ENCODE assay signal across 17 cellular contexts in genomic region chr11:126231725-126232459, GRCh38. TPM values are rescaled to one million over a fixed set of nuclear protein-coding genes. Genes with fewer than 3 reads are reported as not detected.
DNase-seq lines count a peak whose midpoint lies in the region; ATAC-seq, FAIRE-seq and TF ChIP-seq lines count a peak whose summit lies in the region.
"Had no signal": no experiment of that assay in that cellular context is flagged by ENCODE, and none has a peak within 500 bp of the region (broad histone marks: within the 10 kb centered on the region; RNA-seq: fewer than 3 reads in every experiment).

No MANE protein-coding gene starts in this region.

- intact Hi-C loops in Right ventricle myocardium superior (cut with DNase I) = no loop called here
- intact Hi-C loops in kidney (cut with DNase I) = no loop called here
- intact Hi-C loops in upper lobe of right lung (cut with DNase I) = no loop called here

- peaks cover 0 to 6% of the 10 kb centered on the region in 2 donors for H3K4me1 ChIP-seq in right atrium auricular region
- no peaks in the 10 kb centered on the region for H3K4me1 ChIP-seq in astrocyte (ENCODE audit: insufficient read depth, low read length)
- peaks cover 3 to 12% of the 10 kb centered on the region in 2 donors for H3K4me1 ChIP-seq in kidney (ENCODE audit: control insufficient read depth in 1 of 2, insufficient read depth in 1 of 2, low read depth in 1 of 2, low read length in 2 of 2)
- no peaks in the 10 kb centered on the region for H3K4me1 ChIP-seq in upper lobe of right lung

- no peak overlapping the region for H3K9ac ChIP-seq in astrocyte (ENCODE audit: low read length)
- no peak overlapping the region for H3K9ac ChIP-seq in kidney (ENCODE audit: low read length in 2 of 2)

- H3K4me3 ChIP-seq in right atrium auricular region (no peak overlapping the region), astrocyte (ENCODE audit: insufficient read depth, low read depth, low read length) (no peak overlapping the region), kidney (ENCODE audit: low read length in 2 of 2) (no peak overlapping the region), upper lobe of right lung (no peak overlapping the region)
- H3K4me3 ChIP-seq: SJCRH30 had no signal

- no peak overlapping the region for H3K4me2 ChIP-seq in astrocyte (ENCODE audit: low read length)

- H3K9me3 ChIP-seq in right atrium auricular region = no peaks in the 10 kb centered on the region
- H3K9me3 ChIP-seq in astrocyte (ENCODE audit: insufficient read depth, low read depth, low read length) = no peaks in the 10 kb centered on the region
- H3K9me3 ChIP-seq in kidney (ENCODE audit: control insufficient read depth in 1 of 2, low read length in 2 of 2) = no peaks in the 10 kb centered on the region
- H3K9me3 ChIP-seq in upper lobe of right lung = no peaks in the 10 kb centered on the region
- H3K9me3 ChIP-seq: SJCRH30 had no signal

- H3K4me1 Mint-ChIP-seq in astrocyte (ENCODE audit: low read depth, unreplicated experiment) = peaks cover 5% of the 10 kb centered on the region
- H3K4me1 Mint-ChIP-seq: H9 had no signal

- no peak overlapping the region for H3K27ac Mint-ChIP-seq in astrocyte (ENCODE audit: unreplicated experiment)
- H3K27ac Mint-ChIP-seq: activated naive CD8-positive, alpha-beta T cell treated with anti-CD3 and anti-CD28 coated beads for 36 hours; dendritic cell treated with granulocyte-macrophage colony-stimulating factor and Interleukin-4, amounts not matched to agents 40 ng/mL and 50 ng/mL, for 4 days; H9 had no signal

- peaks cover 12% of the 10 kb centered on the region for H3K79me2 ChIP-seq in astrocyte (ENCODE audit: insufficient read depth, low read length)

- H4K20me1 ChIP-seq in astrocyte (ENCODE audit: insufficient read depth, low read length) = peaks cover 30% of the 10 kb centered on the region

- no peaks in the 10 kb centered on the region for H3K9me3 Mint-ChIP-seq in astrocyte (ENCODE audit: unreplicated experiment)
- H3K9me3 Mint-ChIP-seq: activated naive CD8-positive, alpha-beta T cell treated with anti-CD3 and anti-CD28 coated beads for 36 hours; dendritic cell treated with granulocyte-macrophage colony-stimulating factor and Interleukin-4, amounts not matched to agents 40 ng/mL and 50 ng/mL, for 4 days had no signal

- no peak overlapping the region for H2AFZ ChIP-seq in astrocyte (ENCODE audit: low read depth, low read length)

- DNase-seq in Right ventricle myocardium superior = no peak
- DNase-seq in right atrium auricular region (ENCODE audit: low spot score) = no peak
- peak; percentile 48 for DNase-seq in astrocyte (ENCODE audit: low read depth)
- DNase-seq in kidney = no peak
- no peak for DNase-seq in upper lobe of right lung
- no peak for DNase-seq in NCI-H2227 (lab: John Stamatoyannopoulos, UW; ENCODE audit: unreplicated experiment)
- DNase-seq in iPS-NIHi7 (ENCODE audit: extremely low spot score) = no peak
- DNase-seq in GOT3 (lab: John Stamatoyannopoulos, UW) = no peak
- DNase-seq: activated CD8-positive, alpha-beta memory T cell treated with anti-CD3 and anti-CD28 coated beads, Interleukin-2, amount 50 U/mL, for 48 hours; activated naive CD8-positive, alpha-beta T cell treated with anti-CD3 and anti-CD28 coated beads for 36 hours; H9; mammary epithelial cell; NCI-H774; occipital lobe; stimulated activated CD8-positive, alpha-beta memory T cell treated with anti-CD3 and anti-CD28 coated beads, Interleukin-4, amount 100 ng/mL, for 48 hours had no signal

- peak; percentile 58 for ATAC-seq in Right ventricle myocardium superior (ENCODE audit: poor library complexity)
- ATAC-seq in upper lobe of right lung = peak; percentile 86

- H3K36me3 ChIP-seq in right atrium auricular region = peaks cover 18% of the 10 kb centered on the region
- no peaks in the 10 kb centered on the region for H3K36me3 ChIP-seq in astrocyte (ENCODE audit: insufficient read depth, low read length)
- H3K36me3 ChIP-seq in kidney (ENCODE audit: control insufficient read depth in 1 of 2, insufficient read depth in 2 of 2, low read length in 2 of 2) = peaks cover 0 to 7% of the 10 kb centered on the region in 2 donors
- H3K36me3 ChIP-seq in upper lobe of right lung = peaks cover 13% of the 10 kb centered on the region

- H3K27ac ChIP-seq in right atrium auricular region (no peak overlapping the region), astrocyte (ENCODE audit: low read depth, low read length) (no peak overlapping the region), kidney (ENCODE audit: low read depth in 2 of 2, low read length in 2 of 2) (no peak overlapping the region), upper lobe of right lung (no peak overlapping the region)
- H3K27ac ChIP-seq: SJCRH30 had no signal

- no peaks in the 10 kb centered on the region for H3K27me3 ChIP-seq in right atrium auricular region
- no peaks in the 10 kb centered on the region for H3K27me3 ChIP-seq in astrocyte (ENCODE audit: insufficient read depth, low read length)
- no peaks in the 10 kb centered on the region for H3K27me3 ChIP-seq in upper lobe of right lung
- H3K27me3 ChIP-seq: SJCRH30 had no signal

- H3K4me3 Mint-ChIP-seq in astrocyte (ENCODE audit: unreplicated experiment) = no peak overlapping the region
- H3K4me3 Mint-ChIP-seq: activated naive CD8-positive, alpha-beta T cell treated with anti-CD3 and anti-CD28 coated beads for 36 hours; dendritic cell treated with granulocyte-macrophage colony-stimulating factor and Interleukin-4, amounts not matched to agents 40 ng/mL and 50 ng/mL, for 4 days; H9 had no signal

- H3K27me3 Mint-ChIP-seq in astrocyte (ENCODE audit: low read depth, unreplicated experiment) = no peaks in the 10 kb centered on the region
- H3K27me3 Mint-ChIP-seq: activated naive CD8-positive, alpha-beta T cell treated with anti-CD3 and anti-CD28 coated beads for 36 hours; dendritic cell treated with granulocyte-macrophage colony-stimulating factor and Interleukin-4, amounts not matched to agents 40 ng/mL and 50 ng/mL, for 4 days had no signal

- FAIRE-seq in astrocyte (lab: Jason Lieb, UNC) (peak; percentile 37), kidney (lab: Jason Lieb, UNC) (peak; percentile 86)

- TF ChIP-seq CTCF in right atrium auricular region (IDR thresholded peaks at IDR 0.05) (no peak), astrocyte (IDR thresholded peaks at IDR 0.05; ENCODE audit: insufficient read depth, low read depth, low read length) (no peak), kidney (IDR thresholded peaks at IDR 0.05; ENCODE audit: borderline replicate concordance, extremely low read depth, insufficient read depth) (no peak), upper lobe of right lung (IDR thresholded peaks at IDR 0.05) (no peak)

- peaks cover 3% of the 10 kb centered on the region for H3K36me3 Mint-ChIP-seq in astrocyte (ENCODE audit: low read depth, unreplicated experiment)

RNA-seq across cellular contexts. Expression of gene FAM118B, which starts 20.3 kb away (rescaled TPM):
- 22.2 TPM for total RNA-seq in Right ventricle myocardium superior
- total RNA-seq in right atrium auricular region = 10 to 100 TPM; 16.0 to 16.3 TPM
- total RNA-seq in astrocyte = 27.6 and 28.3 TPM in 2 replicates
- 21.5 TPM for total RNA-seq in kidney
- 14.0 TPM for polyA plus RNA-seq in kidney (ENCODE audit: insufficient read depth, low read depth, low replicate concordance)
- 37.5 TPM for total RNA-seq in upper lobe of right lung

RNA-seq across cellular contexts. Expression of gene RPUSD4, which starts 20.4 kb away (rescaled TPM):
- total RNA-seq in Right ventricle myocardium superior (40.7 TPM), right atrium auricular region (10 to 100 TPM; 13.3 to 14.3 TPM), astrocyte (19.6 and 21.6 TPM in 2 replicates), kidney (20.7 TPM), upper lobe of right lung (21.6 TPM)
- polyA plus RNA-seq in kidney (ENCODE audit: insufficient read depth, low read depth, low replicate concordance) = 13.6 TPM

RNA-seq across cellular contexts. Expression of gene SRPRA, which starts 36.8 kb away (rescaled TPM):
- total RNA-seq in Right ventricle myocardium superior (57.4 TPM), right atrium auricular region (10 to 100 TPM; 70.3 to 91.9 TPM), astrocyte (74.6 and 83.1 TPM in 2 replicates), kidney (116 TPM), upper lobe of right lung (120 TPM)
- 55.2 TPM for polyA plus RNA-seq in kidney (ENCODE audit: insufficient read depth, low read depth, low replicate concordance)

RNA-seq across cellular contexts. Expression of gene FOXRED1, which starts 37.1 kb away (rescaled TPM):
- 30.3 TPM for total RNA-seq in Right ventricle myocardium superior
- 10 to 100 TPM; 19.1 to 26.6 TPM for total RNA-seq in right atrium auricular region
- 15.4 and 16.3 TPM in 2 replicates for total RNA-seq in astrocyte
- total RNA-seq in kidney = 21.5 TPM
- polyA plus RNA-seq in kidney (ENCODE audit: insufficient read depth, low read depth, low replicate concordance) = 37.1 TPM
- 14.8 TPM for total RNA-seq in upper lobe of right lung

RNA-seq across cellular contexts. Expression of gene TIRAP, which starts 51.0 kb away (rescaled TPM):
- total RNA-seq in Right ventricle myocardium superior (7.2 TPM), right atrium auricular region (1 to 10 TPM; 6.3 to 7.4 TPM), astrocyte (6.6 and 6.8 TPM in 2 replicates), kidney (12.1 TPM), upper lobe of right lung (13.7 TPM)
- 5.8 TPM for polyA plus RNA-seq in kidney (ENCODE audit: insufficient read depth, low read depth, low replicate concordance)
